ENCODE assay signal across 8 cellular contexts in the genomic region with DNA sequence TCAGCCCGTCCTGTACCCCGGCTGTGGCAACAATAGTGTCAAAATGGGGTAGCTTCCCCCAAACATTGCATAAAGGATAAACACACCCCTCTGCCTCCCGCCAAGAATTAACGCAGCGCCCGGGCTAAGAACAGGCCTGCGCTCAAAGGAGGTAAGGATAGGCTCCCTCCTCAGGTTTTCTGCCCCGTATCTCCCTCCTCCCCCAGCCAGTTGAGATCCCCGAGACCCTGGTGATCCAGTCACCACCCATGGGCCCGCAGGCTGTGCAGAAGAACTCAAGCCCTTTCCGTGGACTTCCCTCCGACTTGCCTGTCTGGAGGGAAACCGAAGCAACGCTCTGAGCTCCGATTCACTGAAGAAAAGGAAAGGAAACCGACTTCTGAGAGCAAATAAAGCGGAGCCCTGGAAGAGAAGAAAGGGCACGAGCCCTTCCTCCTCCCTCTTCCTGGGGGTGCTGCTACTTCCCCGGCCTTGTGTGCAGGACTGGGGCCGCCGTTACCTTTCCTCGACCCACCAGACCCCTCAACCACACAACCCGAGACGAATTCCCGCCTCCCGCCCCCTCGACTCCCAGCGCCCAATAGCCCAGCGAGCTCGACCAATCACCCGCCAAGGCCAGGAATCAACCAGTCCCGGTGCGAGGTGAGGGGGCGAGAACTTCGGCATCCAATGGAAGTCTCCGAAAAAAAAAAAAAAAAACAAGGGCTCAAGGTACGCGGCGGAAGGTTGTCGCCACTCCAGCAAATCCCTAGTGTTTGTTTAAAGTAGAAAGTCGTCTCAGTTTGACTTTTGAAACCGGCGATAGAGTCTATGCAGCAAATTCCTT. TPM values are rescaled to one million over a fixed set of nuclear protein-coding genes. Genes with fewer than 3 reads are reported as not detected.
A peak's percentile ranks its signal among the peaks of the same experiment; 100 is the strongest.
DNase-seq lines count a peak whose midpoint lies in the region; ATAC-seq and TF ChIP-seq lines count a peak whose summit lies in the region.

A gene (minus strand): TSS at position 554 of the 826 bp plus-strand sequence. CDS start 1,989 bp downstream, outside the sequence.

- POLR2A ChIA-PET in AG04450 (lab: Yijun Ruan, JAX): interaction anchor here (0.6 to 1.7 kb wide), 9 partner anchors 9 to 1048 kb away, joined by 3 to 6 read pairs (median 4); no protein-coding TSS in a partner anchor

- H2AFZ ChIP-seq in mammary epithelial cell (ENCODE audit: low read depth, low read length): peak within 1 kb of the TSS; percentile 97

- peak within 1 kb of the TSS; percentile 93 for H3K4me2 ChIP-seq in mammary epithelial cell (ENCODE audit: insufficient read depth, low read depth, low read length)

- H3K9ac ChIP-seq in mammary epithelial cell (ENCODE audit: insufficient read depth, low read length): peak within 1 kb of the TSS; percentile 97

- in situ Hi-C loops in mammary epithelial cell (cut with MboI; ENCODE audit: low sequenced_read_pairs in 2 of 2): no loop called here

- WGBS in mammary epithelial cell (ENCODE audit: low coverage, missing lambda C conversion rate): 4% methylated on average over 23 of the region's 43 CpGs

- H3K36me3 ChIP-seq in mammary epithelial cell (ENCODE audit: insufficient read depth, low read length): peaks cover 7% of the 10 kb centered on the region

- H3K27me3 ChIP-seq in AG04450 (ENCODE audit: control insufficient read depth, insufficient read depth, low read length) (no peaks in the 10 kb centered on the region), mammary epithelial cell (ENCODE audit: insufficient read depth, low read length) (no peaks in the 10 kb centered on the region)

- H3K79me2 ChIP-seq in mammary epithelial cell (ENCODE audit: insufficient read depth, low read length): peaks cover 34% of the 10 kb centered on the region

- H3K27ac Mint-ChIP-seq in immature natural killer cell: peak within 1 kb of the TSS; percentile 90 to 95 (median 94)

- peaks cover 0 to 7% (median 4%) of the 10 kb centered on the region in 3 donors for H3K36me3 Mint-ChIP-seq in immature natural killer cell

- no TSS peak for BruUV-seq in mammary epithelial cell (replicated peaks; lab: Mats Ljungman, UMichigan)

- no peak for TF ChIP-seq CTCF in AG04450 (IDR thresholded peaks at IDR 0.05; ENCODE audit: low read depth, low read length)
- TF ChIP-seq CTCF in VCaP (conservative IDR thresholded peaks at IDR 0.05): no peak
- no peak for TF ChIP-seq CTCF in mammary epithelial cell (conservative IDR thresholded peaks at IDR 0.05 in 1 of 2, IDR thresholded peaks at IDR 0.05 in 1 of 2; ENCODE audit: extremely low read depth in 1 of 2, insufficient read depth in 1 of 2, low read depth in 1 of 2, low read length in 2 of 2)

- H3K27ac ChIP-seq in AG04450 (ENCODE audit: low read depth, low read length) (peak within 1 kb of the TSS; percentile 86), VCaP (peak within 1 kb of the TSS; percentile 66), mammary epithelial cell (ENCODE audit: insufficient read depth, low read depth, low read length) (peak within 1 kb of the TSS; percentile 91)

- peaks cover 16 to 27% of the 10 kb centered on the region in 2 donors for H3K4me1 Mint-ChIP-seq in immature natural killer cell

- no peaks in the 10 kb centered on the region for H4K20me1 ChIP-seq in mammary epithelial cell (ENCODE audit: insufficient read depth, low read length)

- peaks cover 9% of the 10 kb centered on the region for H3K4me1 ChIP-seq in mammary epithelial cell (ENCODE audit: insufficient read depth, low read length)

- dilution Hi-C loops in mammary epithelial cell (cut with HindIII; ENCODE audit: low sequenced_read_pairs): no loop called here

- H3K27me3 Mint-ChIP-seq in immature natural killer cell (ENCODE audit: low read depth in 3 of 3): peaks cover 0 to 11% (median 3%) of the 10 kb centered on the region in 3 donors

- no peaks in the 10 kb centered on the region for H3K9me3 Mint-ChIP-seq in immature natural killer cell

- CTCF ChIA-PET in AG04450 (lab: Charles Lee): interaction anchor here (1.2 kb wide), 1 partner anchor 228 kb away, joined by 6 read pairs; no protein-coding TSS in a partner anchor
- CTCF ChIA-PET in mammary epithelial cell (lab: Charles Lee; ENCODE audit: low non-redundant PET): interaction anchor here (0.5 to 1.8 kb wide), 3 partner anchors 30 to 317 kb away, joined by 3 to 21 read pairs (median 5); no protein-coding TSS in a partner anchor

- H3K9me3 ChIP-seq in AG04450 (ENCODE audit: control insufficient read depth, insufficient read depth, low read length) (no peaks in the 10 kb centered on the region), mammary epithelial cell (replicated peaks; ENCODE audit: insufficient read depth, low read length) (no peaks in the 10 kb centered on the region)

- peak within 1 kb of the TSS; percentile 97 to 99 (median 98) for H3K4me3 Mint-ChIP-seq in immature natural killer cell

- peak within 1 kb of the TSS; percentile 87 for H3K4me3 ChIP-seq in AG04450 (ENCODE audit: low read depth, low read length)
- H3K4me3 ChIP-seq in mammary epithelial cell (replicated peaks in 1 of 3; ENCODE audit: insufficient read depth in 1 of 3, low read depth in 2 of 3, low read length in 3 of 3): peak within 1 kb of the TSS; percentile 68 to 81 (median 73)

- peak; percentile 78 for DNase-seq in AG04450 (ENCODE audit: low read depth, low spot score)
- peak; percentile 96 for DNase-seq in NCI-H2227 (lab: John Stamatoyannopoulos, UW; ENCODE audit: unreplicated experiment)
- peak; percentile 95 for DNase-seq in mammary epithelial cell
- DNase-seq in immature natural killer cell: peak; percentile 82 to 87 (median 84)
- peak; percentile 84 for DNase-seq in smooth muscle cell of the brain vasculature (ENCODE audit: low read depth, low spot score)

- intact Hi-C loops in mammary epithelial cell (cut with micrococcal nuclease): loop anchor here (2.0 to 10.0 kb wide), 4 partner anchors 64 to 312 kb away; a partner anchor contains a TSS

- ATAC-seq in GM18909 (IDR thresholded peaks at IDR 0.05; ENCODE audit: poor library complexity, unreplicated experiment) (peak; percentile 87), HG03159 (IDR thresholded peaks at IDR 0.05; ENCODE audit: unreplicated experiment) (peak; percentile 90)

RNA-seq across cellular contexts. Expression of the gene that starts here (rescaled TPM):
- 3.4 and 5.0 TPM in 2 replicates for polyA plus RNA-seq in AG04450 (2011; rRNA removed)
- 6.4 and 9.6 TPM in 2 replicates for polyA minus RNA-seq in AG04450 (2011; rRNA and poly(A)+ RNA removed)
- total RNA-seq in mammary epithelial cell: 10 to 100 TPM; 10.2 to 13.2 TPM
- 4.9 TPM for polyA plus RNA-seq in mammary epithelial cell
- 8.3 TPM for polyA minus RNA-seq in mammary epithelial cell
- 1 to 10 TPM in 1 of 3 donors, under 1 TPM in 2; 0.68 to 2.4 (median 0.72) TPM for polyA plus RNA-seq in immature natural killer cell

Comparison
In these comparisons a context has a peak if more than half of its experiments do, and no peak if none do; other contexts are left out.
1. Peak in every context shown above with its lines: DNase-seq, ATAC-seq, H3K4me3 ChIP-seq and H3K27ac ChIP-seq.